ENCODE assay signal across 18 cellular contexts in the genomic region with DNA sequence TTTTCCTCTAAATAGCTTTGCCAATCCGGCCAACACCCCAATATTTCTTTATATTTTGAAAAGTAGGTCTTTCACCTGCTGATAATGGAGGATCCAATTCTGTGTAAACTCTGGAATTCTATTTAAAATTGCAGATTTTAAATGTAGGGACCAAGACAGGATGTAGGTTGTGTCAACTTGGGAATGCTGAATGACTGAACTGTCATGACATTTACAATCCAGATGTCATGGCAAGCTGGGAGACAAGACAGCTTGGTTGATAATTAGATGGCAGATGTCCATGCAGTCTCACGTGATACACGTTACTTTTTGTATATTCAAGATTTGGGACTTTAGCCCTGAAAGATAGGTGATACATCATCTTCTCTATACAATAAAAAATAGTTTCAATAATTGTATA.
"Had no signal": no experiment of that assay in that cellular context is flagged by ENCODE, and none has a peak within 500 bp of the region (broad histone marks: within the 10 kb centered on the region; RNA-seq: fewer than 3 reads in every experiment).

No MANE protein-coding gene starts in this region.

- DNase-seq: KBM-7, MV-4-11, NCI-H1048, NCI-H1105, NCI-H1417, NCI-H1436 treated with DMSO at 0.1 percent for 48 hours, NCI-H187, NCI-H2029, NCI-H2081 treated with DMSO at 0.1 percent for 48 hours, NCI-H226, NCI-H510A, NCI-H526 treated with DMSO at 0.1 percent for 48 hours, NCI-H748 treated with DMSO at 0.1 percent for 48 hours, Right ventricle myocardium superior, RPMI8226, SIG-M5 had no signal

- H3K27me3 ChIP-seq: SJSA1 had no signal

- H3K27ac ChIP-seq: SJSA1 had no signal

- H3K4me3 ChIP-seq: SJSA1 had no signal

- FAIRE-seq: RCC 7860 had no signal

- H3K36me3 ChIP-seq: SJSA1 had no signal
